In the genomic region with DNA sequence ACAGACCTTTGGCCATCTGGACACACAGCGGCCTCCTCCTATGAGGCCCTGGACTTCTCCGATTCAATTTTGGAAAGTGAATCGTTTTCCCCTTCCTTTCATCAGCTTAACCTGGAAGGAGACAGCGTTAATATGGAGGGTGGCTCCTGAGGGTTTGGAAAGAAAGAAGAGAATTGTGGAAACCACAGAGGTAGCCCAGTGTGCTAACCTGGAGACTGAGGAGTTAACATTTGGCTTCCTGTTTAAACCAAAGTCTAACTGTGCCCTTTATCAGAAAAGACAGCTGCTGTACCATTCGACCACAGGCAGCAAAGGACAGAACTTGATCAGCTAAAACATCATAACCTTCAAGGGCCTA, we compare ENCODE assay signal across 8 cellular contexts. TPM values are rescaled to one million over a fixed set of nuclear protein-coding genes. Genes with fewer than 3 reads are reported as not detected.
A peak's percentile ranks its signal among the peaks of the same experiment; 100 is the strongest.
DNase-seq lines count a peak whose midpoint lies in the region; ATAC-seq and TF ChIP-seq lines count a peak whose summit lies in the region.

No MANE protein-coding gene starts in this region.

- peak overlapping the region; percentile 73 for H3K9ac ChIP-seq in neural cell (ENCODE audit: low read length)

- no peaks in the 10 kb centered on the region for H3K9me2 ChIP-seq in neural cell (ENCODE audit: insufficient read depth, low read length)

- H3K4me1 ChIP-seq in SJSA1 (replicated peaks): peaks cover 11% of the 10 kb centered on the region

- no peaks in the 10 kb centered on the region for H3K9me3 Mint-ChIP-seq in activated T-cell treated with anti-CD3 and anti-CD28 coated beads, Interleukin-2, amount 50 U/mL, for 4 hours

- H2AFZ ChIP-seq in neural cell (ENCODE audit: low read depth, low read length): peak overlapping the region; percentile 80

- no peaks in the 10 kb centered on the region for H3K36me3 Mint-ChIP-seq in activated T-cell treated with anti-CD3 and anti-CD28 coated beads, Interleukin-2, amount 50 U/mL, for 4 hours (ENCODE audit: insufficient read depth)

- no peak for TF ChIP-seq EP300 in neural cell (conservative IDR thresholded peaks at IDR 0.05; ENCODE audit: poor library complexity, severe bottlenecking)

- H3K36me3 ChIP-seq in SJSA1 (peaks cover 6% of the 10 kb centered on the region; the same call in 1 of the 2 replicates), neural cell (ENCODE audit: insufficient read depth, low read length) (no peaks in the 10 kb centered on the region)

- DNase-seq in activated T-cell treated with anti-CD3 and anti-CD28 coated beads, Interleukin-2, amount 50 U/mL, for 4 hours: no peak
- no peak for DNase-seq in activated T-cell treated with anti-CD3 and anti-CD28 coated beads, Interleukin-2, amount 50 U/mL, for 1 hour
- DNase-seq in SJSA1 (ENCODE audit: low read depth in 1 of 2, low spot score in 2 of 2) (no peak), epithelial cell of proximal tubule (ENCODE audit: low read depth) (no peak), T-helper 9 cell (no peak), NCI-H446 (lab: John Stamatoyannopoulos, UW) (no peak)

- no peaks in the 10 kb centered on the region for H3K9me3 ChIP-seq in SJSA1 (replicated peaks)
- no peaks in the 10 kb centered on the region for H3K9me3 ChIP-seq in neural cell (ENCODE audit: low read length)

- H3K27me3 Mint-ChIP-seq in activated T-cell treated with anti-CD3 and anti-CD28 coated beads, Interleukin-2, amount 50 U/mL, for 4 hours (ENCODE audit: low read depth): no peaks in the 10 kb centered on the region

- H3K27ac ChIP-seq in SJSA1: peak overlapping the region; percentile 60
- H3K27ac ChIP-seq in neural cell (ENCODE audit: low read length): peak overlapping the region; percentile 31

- H3K27me3 ChIP-seq in SJSA1 (replicated peaks) (no peaks in the 10 kb centered on the region), neural cell (ENCODE audit: insufficient read depth, low read depth, low read length) (peaks cover 5% of the 10 kb centered on the region)

- no peak for TF ChIP-seq RAD21 in neural cell (conservative IDR thresholded peaks at IDR 0.05)

- peaks cover 31% of the 10 kb centered on the region for H3K4me1 Mint-ChIP-seq in activated T-cell treated with anti-CD3 and anti-CD28 coated beads, Interleukin-2, amount 50 U/mL, for 4 hours (ENCODE audit: low read depth)

- peak in 1 of 2 donors; percentile 9 for ATAC-seq in activated T-cell treated with anti-CD3 and anti-CD28 coated beads, Interleukin-2, amount 50 U/mL, for 4 hours
- ATAC-seq in HG02981 (IDR thresholded peaks at IDR 0.05; ENCODE audit: unreplicated experiment): peak; percentile 30

- H3K4me2 ChIP-seq in neural cell (ENCODE audit: low read length): peak overlapping the region; percentile 51

- peak overlapping the region; percentile 85 for H3K4me3 Mint-ChIP-seq in activated T-cell treated with anti-CD3 and anti-CD28 coated beads, Interleukin-2, amount 50 U/mL, for 4 hours

- TF ChIP-seq CTCF in epithelial cell of proximal tubule (conservative IDR thresholded peaks at IDR 0.05; ENCODE audit: low read depth, low read length) (no peak), neural cell (IDR thresholded peaks at IDR 0.05; ENCODE audit: poor library complexity, severe bottlenecking) (no peak)

- H3F3A ChIP-seq in neural cell (ENCODE audit: insufficient read depth, low read length, poor library complexity, severe bottlenecking): no peaks in the 10 kb centered on the region

- peak overlapping the region; percentile 76 for H3K4me3 ChIP-seq in SJSA1
- H3K4me3 ChIP-seq in epithelial cell of proximal tubule (ENCODE audit: low read depth, low read length): peak overlapping the region; percentile 82
- peak overlapping the region; percentile 71 for H3K4me3 ChIP-seq in neural cell (ENCODE audit: low read length)

- no peaks in the 10 kb centered on the region for H4K20me1 ChIP-seq in neural cell (ENCODE audit: insufficient read depth)

- no peaks in the 10 kb centered on the region for H3K79me2 ChIP-seq in neural cell (replicated peaks; ENCODE audit: insufficient read depth, low read length)

TF ChIP-seq in neural cell, 6 proteins besides CTCF, POLR2A, EP300 and RAD21:
- TF ChIP-seq EZH2 (IDR thresholded peaks at IDR 0.05; ENCODE audit: borderline replicate concordance, insufficient read depth, low read length, poor library complexity, severe bottlenecking) (no peak), TAF1 (IDR thresholded peaks at IDR 0.05; ENCODE audit: low read depth) (no peak), POLR2AphosphoS5 (IDR thresholded peaks at IDR 0.05) (no peak), MXI1 (conservative IDR thresholded peaks at IDR 0.05; ENCODE audit: poor library complexity, severe bottlenecking) (no peak), SMC3 (conservative IDR thresholded peaks at IDR 0.05; ENCODE audit: poor library complexity) (no peak)
- TF ChIP-seq, protein P1, sequence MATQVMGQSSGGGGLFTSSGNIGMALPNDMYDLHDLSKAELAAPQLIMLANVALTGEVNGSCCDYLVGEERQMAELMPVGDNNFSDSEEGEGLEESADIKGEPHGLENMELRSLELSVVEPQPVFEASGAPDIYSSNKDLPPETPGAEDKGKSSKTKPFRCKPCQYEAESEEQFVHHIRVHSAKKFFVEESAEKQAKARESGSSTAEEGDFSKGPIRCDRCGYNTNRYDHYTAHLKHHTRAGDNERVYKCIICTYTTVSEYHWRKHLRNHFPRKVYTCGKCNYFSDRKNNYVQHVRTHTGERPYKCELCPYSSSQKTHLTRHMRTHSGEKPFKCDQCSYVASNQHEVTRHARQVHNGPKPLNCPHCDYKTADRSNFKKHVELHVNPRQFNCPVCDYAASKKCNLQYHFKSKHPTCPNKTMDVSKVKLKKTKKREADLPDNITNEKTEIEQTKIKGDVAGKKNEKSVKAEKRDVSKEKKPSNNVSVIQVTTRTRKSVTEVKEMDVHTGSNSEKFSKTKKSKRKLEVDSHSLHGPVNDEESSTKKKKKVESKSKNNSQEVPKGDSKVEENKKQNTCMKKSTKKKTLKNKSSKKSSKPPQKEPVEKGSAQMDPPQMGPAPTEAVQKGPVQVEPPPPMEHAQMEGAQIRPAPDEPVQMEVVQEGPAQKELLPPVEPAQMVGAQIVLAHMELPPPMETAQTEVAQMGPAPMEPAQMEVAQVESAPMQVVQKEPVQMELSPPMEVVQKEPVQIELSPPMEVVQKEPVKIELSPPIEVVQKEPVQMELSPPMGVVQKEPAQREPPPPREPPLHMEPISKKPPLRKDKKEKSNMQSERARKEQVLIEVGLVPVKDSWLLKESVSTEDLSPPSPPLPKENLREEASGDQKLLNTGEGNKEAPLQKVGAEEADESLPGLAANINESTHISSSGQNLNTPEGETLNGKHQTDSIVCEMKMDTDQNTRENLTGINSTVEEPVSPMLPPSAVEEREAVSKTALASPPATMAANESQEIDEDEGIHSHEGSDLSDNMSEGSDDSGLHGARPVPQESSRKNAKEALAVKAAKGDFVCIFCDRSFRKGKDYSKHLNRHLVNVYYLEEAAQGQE (IDR thresholded peaks at IDR 0.05; ENCODE audit: borderline replicate concordance): no peak

RNA-seq across cellular contexts. Expression of a gene that starts 0.7 kb away (rescaled TPM):
- total RNA-seq in activated T-cell treated with anti-CD3 and anti-CD28 coated beads, Interleukin-2, amount 50 U/mL, for 4 hours: 1 to 10 TPM; 1.9 to 3.3 (median 3.1) TPM
- total RNA-seq in SJSA1 (2014; rRNA removed; shearing (Covaris generic)): 2.1 and 2.6 TPM in 2 replicates
- 5.1 and 8.4 TPM in 2 replicates for total RNA-seq in epithelial cell of proximal tubule
- polyA plus RNA-seq in neural cell: 4.1 and 7.5 TPM in 2 replicates
- 1.9 TPM in 1 of 2 replicates, not detected in the other for polyA minus RNA-seq in neural cell
